ENCODE assay signal across 2 cellular contexts in the genomic region with DNA sequence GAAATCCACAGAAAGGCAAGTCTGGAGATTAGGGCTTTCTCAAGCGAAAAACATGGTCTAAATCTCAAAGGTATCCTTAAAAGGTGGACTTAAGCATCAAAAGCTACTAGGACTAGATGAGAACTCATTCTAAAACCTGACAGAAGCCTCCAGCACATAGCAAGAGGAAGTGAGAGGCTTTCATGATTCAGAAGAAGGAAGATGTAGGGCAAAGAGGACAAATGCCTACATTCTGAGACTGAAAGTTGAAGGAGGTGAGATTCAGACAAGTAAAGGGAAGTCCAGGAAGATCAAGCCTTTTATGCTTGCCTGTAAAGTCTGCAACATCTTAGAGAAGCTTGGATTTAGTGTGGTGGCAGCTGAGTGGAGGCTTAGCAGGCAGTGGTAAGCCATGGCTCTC.
TF ChIP-seq lines count a peak whose summit lies in the region.

No MANE protein-coding gene starts in this region.

TF ChIP-seq in GM12891, 5 proteins besides CTCF, POLR2A, EP300 and RAD21:
- no peak for TF ChIP-seq POLR2AphosphoS5 (IDR thresholded peaks at IDR 0.05; ENCODE audit: low read depth, low read length)
- no peak for TF ChIP-seq POU2F2 (IDR thresholded peaks at IDR 0.05; ENCODE audit: low read depth, low read length)
- TF ChIP-seq TAF1 (IDR thresholded peaks at IDR 0.05; ENCODE audit: low read depth, low read length): no peak
- no peak for TF ChIP-seq PAX5 (IDR thresholded peaks at IDR 0.05; ENCODE audit: insufficient read depth, low read length, severe bottlenecking)
- TF ChIP-seq SPI1 (IDR thresholded peaks at IDR 0.05; ENCODE audit: low read depth, low read length): peak; percentile 70

TF ChIP-seq in GM12878, 131 proteins besides CTCF, POLR2A, EP300 and RAD21:
- TF ChIP-seq ESRRA (IDR thresholded peaks at IDR 0.05; ENCODE audit: low read length): no peak
- TF ChIP-seq SPI1 (IDR thresholded peaks at IDR 0.05; ENCODE audit: borderline replicate concordance, insufficient read depth, low read depth, low read length): peak; percentile 45; the same call in 1 of the 2 replicates
- TF ChIP-seq MYC (IDR thresholded peaks at IDR 0.05; ENCODE audit: insufficient read depth, insufficient read length, insufficient replicate concordance, low read length, severe bottlenecking): no peak
- 0 out of 4 replicates have a peak, but pooled peaks have one; percentile 15 to 19 for TF ChIP-seq IKZF2 (IDR thresholded peaks at IDR 0.05)
